In the genomic region with DNA sequence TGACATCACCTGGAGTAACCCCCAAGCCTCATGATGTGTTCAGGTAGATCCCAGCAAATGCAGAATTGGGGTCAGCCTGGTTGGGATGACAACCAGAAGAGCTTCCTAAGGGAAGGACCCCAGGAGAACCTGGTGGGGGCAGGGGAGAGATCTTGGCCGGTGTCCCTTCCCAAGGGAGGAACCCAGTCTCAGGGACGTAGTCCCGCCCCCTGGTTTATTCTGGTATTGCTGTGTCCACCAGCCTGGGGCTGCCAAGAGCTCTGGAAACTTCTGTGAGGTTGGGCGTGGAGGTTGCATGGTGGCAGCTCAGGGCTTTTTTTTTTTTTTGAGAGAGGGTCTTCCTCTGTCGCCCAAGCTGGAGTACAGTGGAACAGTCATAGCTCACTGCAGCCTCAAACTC, we compare ENCODE assay signal across 1 cellular context.
TF ChIP-seq lines count a peak whose summit lies in the region.

No MANE protein-coding gene starts in this region.

TF ChIP-seq in GM23338, 12 proteins besides CTCF, POLR2A, EP300 and RAD21 (continued from another document):
- TF ChIP-seq, protein P1, sequence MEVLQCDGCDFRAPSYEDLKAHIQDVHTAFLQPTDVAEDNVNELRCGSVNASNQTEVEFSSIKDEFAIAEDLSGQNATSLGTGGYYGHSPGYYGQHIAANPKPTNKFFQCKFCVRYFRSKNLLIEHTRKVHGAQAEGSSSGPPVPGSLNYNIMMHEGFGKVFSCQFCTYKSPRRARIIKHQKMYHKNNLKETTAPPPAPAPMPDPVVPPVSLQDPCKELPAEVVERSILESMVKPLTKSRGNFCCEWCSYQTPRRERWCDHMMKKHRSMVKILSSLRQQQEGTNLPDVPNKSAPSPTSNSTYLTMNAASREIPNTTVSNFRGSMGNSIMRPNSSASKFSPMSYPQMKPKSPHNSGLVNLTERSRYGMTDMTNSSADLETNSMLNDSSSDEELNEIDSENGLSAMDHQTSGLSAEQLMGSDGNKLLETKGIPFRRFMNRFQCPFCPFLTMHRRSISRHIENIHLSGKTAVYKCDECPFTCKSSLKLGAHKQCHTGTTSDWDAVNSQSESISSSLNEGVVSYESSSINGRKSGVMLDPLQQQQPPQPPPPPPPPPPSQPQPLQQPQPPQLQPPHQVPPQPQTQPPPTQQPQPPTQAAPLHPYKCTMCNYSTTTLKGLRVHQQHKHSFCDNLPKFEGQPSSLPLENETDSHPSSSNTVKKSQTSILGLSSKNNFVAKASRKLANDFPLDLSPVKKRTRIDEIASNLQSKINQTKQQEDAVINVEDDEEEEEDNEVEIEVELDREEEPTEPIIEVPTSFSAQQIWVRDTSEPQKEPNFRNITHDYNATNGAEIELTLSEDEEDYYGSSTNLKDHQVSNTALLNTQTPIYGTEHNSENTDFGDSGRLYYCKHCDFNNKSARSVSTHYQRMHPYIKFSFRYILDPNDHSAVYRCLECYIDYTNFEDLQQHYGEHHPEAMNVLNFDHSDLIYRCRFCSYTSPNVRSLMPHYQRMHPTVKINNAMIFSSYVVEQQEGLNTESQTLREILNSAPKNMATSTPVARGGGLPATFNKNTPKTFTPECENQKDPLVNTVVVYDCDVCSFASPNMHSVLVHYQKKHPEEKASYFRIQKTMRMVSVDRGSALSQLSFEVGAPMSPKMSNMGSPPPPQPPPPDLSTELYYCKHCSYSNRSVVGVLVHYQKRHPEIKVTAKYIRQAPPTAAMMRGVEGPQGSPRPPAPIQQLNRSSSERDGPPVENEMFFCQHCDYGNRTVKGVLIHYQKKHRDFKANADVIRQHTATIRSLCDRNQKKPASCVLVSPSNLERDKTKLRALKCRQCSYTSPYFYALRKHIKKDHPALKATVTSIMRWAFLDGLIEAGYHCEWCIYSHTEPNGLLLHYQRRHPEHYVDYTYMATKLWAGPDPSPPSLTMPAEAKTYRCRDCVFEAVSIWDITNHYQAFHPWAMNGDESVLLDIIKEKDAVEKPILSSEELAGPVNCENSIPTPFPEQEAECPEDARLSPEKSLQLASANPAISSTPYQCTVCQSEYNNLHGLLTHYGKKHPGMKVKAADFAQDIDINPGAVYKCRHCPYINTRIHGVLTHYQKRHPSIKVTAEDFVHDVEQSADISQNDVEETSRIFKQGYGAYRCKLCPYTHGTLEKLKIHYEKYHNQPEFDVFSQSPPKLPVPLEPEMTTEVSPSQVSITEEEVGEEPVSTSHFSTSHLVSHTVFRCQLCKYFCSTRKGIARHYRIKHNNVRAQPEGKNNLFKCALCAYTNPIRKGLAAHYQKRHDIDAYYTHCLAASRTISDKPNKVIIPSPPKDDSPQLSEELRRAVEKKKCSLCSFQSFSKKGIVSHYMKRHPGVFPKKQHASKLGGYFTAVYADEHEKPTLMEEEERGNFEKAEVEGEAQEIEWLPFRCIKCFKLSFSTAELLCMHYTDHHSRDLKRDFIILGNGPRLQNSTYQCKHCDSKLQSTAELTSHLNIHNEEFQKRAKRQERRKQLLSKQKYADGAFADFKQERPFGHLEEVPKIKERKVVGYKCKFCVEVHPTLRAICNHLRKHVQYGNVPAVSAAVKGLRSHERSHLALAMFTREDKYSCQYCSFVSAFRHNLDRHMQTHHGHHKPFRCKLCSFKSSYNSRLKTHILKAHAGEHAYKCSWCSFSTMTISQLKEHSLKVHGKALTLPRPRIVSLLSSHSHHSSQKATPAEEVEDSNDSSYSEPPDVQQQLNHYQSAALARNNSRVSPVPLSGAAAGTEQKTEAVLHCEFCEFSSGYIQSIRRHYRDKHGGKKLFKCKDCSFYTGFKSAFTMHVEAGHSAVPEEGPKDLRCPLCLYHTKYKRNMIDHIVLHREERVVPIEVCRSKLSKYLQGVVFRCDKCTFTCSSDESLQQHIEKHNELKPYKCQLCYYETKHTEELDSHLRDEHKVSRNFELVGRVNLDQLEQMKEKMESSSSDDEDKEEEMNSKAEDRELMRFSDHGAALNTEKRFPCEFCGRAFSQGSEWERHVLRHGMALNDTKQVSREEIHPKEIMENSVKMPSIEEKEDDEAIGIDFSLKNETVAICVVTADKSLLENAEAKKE (CRISPR knock-in tag; IDR thresholded peaks at IDR 0.05) = no peak
- TF ChIP-seq ZNF331 (CRISPR knock-in tag; IDR thresholded peaks at IDR 0.05; ENCODE audit: low read depth) (no peak), ZNF114 (CRISPR knock-in tag; IDR thresholded peaks at IDR 0.05) (no peak), EZH2phosphoT487 (IDR thresholded peaks at IDR 0.05; ENCODE audit: unreplicated experiment) (no peak), EZH2 (IDR thresholded peaks at IDR 0.05; ENCODE audit: low read depth, unreplicated experiment) (no peak), STAT1 (IDR thresholded peaks at IDR 0.05; ENCODE audit: unreplicated experiment) (no peak)
- TF ChIP-seq, protein P2, sequence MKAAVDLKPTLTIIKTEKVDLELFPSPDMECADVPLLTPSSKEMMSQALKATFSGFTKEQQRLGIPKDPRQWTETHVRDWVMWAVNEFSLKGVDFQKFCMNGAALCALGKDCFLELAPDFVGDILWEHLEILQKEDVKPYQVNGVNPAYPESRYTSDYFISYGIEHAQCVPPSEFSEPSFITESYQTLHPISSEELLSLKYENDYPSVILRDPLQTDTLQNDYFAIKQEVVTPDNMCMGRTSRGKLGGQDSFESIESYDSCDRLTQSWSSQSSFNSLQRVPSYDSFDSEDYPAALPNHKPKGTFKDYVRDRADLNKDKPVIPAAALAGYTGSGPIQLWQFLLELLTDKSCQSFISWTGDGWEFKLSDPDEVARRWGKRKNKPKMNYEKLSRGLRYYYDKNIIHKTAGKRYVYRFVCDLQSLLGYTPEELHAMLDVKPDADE (IDR thresholded peaks at IDR 0.05) = no peak
